Comparison of ENCODE assay signal across 8 cellular contexts in genomic region chr17:78019367-78019975, GRCh38.
DNase-seq lines count a peak whose midpoint lies in the region; ATAC-seq and TF ChIP-seq lines count a peak whose summit lies in the region.

No MANE protein-coding gene starts in this region.

- no peak overlapping the region for H3K4me3 ChIP-seq in esophagus squamous epithelium
- H3K4me3 ChIP-seq in gastrocnemius medialis, result no peak overlapping the region

- DNase-seq in RKO (ENCODE audit: low spot score), result peak; percentile 59
- no peak for DNase-seq in esophagus squamous epithelium (lab: John Stamatoyannopoulos, UW)
- no peak for DNase-seq in gastrocnemius medialis
- DNase-seq in iPS-NIHi7 (ENCODE audit: extremely low spot score), result no peak

- in situ Hi-C loops in gastrocnemius medialis (cut with MboI; ENCODE audit: low sequenced_read_pairs in 4 of 4), result loop anchor here (5.0 to 25.0 kb wide), 4 partner anchors 255 to 477 kb away; no protein-coding TSS in a partner anchor

- H3K36me3 ChIP-seq in esophagus squamous epithelium, result peaks cover 0 to 11% (median 0%) of the 10 kb centered on the region in 3 donors
- H3K36me3 ChIP-seq in gastrocnemius medialis, result no peaks in the 10 kb centered on the region

- H3K27ac ChIP-seq in C4-2B (no peak overlapping the region), esophagus squamous epithelium (no peak overlapping the region), gastrocnemius medialis (peak overlapping the region in 3 of 4 donors; percentile 32 to 56 (median 51))

- intact Hi-C loops in esophagus squamous epithelium (cut with DNase I), result no loop called here
- intact Hi-C loops in gastrocnemius medialis (cut with DNase I; ENCODE audit: low total_unique reads), result loop anchor here (5.0 kb wide), 1 partner anchor 38 kb away; no protein-coding TSS in a partner anchor

- no peaks in the 10 kb centered on the region for H3K9me3 ChIP-seq in esophagus squamous epithelium
- no peaks in the 10 kb centered on the region for H3K9me3 ChIP-seq in gastrocnemius medialis

- TF ChIP-seq CTCF in C4-2B (conservative IDR thresholded peaks at IDR 0.05), result peak; percentile 83
- peak in 5 of 6 experiments; percentile 42 to 71 (median 65) for TF ChIP-seq CTCF in esophagus squamous epithelium (IDR thresholded peaks at IDR 0.05)
- TF ChIP-seq CTCF in gastrocnemius medialis (IDR thresholded peaks at IDR 0.05 in 4 of 5, conservative IDR thresholded peaks at IDR 0.05 in 1 of 5), result peak; percentile 58 to 74 (median 60)

- H3K27me3 ChIP-seq in esophagus squamous epithelium (no peaks in the 10 kb centered on the region), gastrocnemius medialis (no peaks in the 10 kb centered on the region)

- TF ChIP-seq POLR2A in esophagus squamous epithelium (IDR thresholded peaks at IDR 0.05) (no peak), gastrocnemius medialis (IDR thresholded peaks at IDR 0.05) (no peak)

- H3K4me1 ChIP-seq in esophagus squamous epithelium, result peaks cover 0 to 18% (median 8%) of the 10 kb centered on the region in 3 donors
- peaks cover 17 to 20% of the 10 kb centered on the region in 2 donors for H3K4me1 ChIP-seq in gastrocnemius medialis

- peak; percentile 10 for ATAC-seq in GM18517 (IDR thresholded peaks at IDR 0.05; ENCODE audit: unreplicated experiment)
- ATAC-seq in gastrocnemius medialis, result peak in 1 of 2 donors; percentile 38
- ATAC-seq in HG02870 (IDR thresholded peaks at IDR 0.05; ENCODE audit: unreplicated experiment), result no peak
- ATAC-seq in HG03045 (IDR thresholded peaks at IDR 0.05; ENCODE audit: unreplicated experiment), result no peak

Comparison
In these comparisons a context has a peak if more than half of its experiments do, and no peak if none do; other contexts are left out.
1. H3K27ac ChIP-seq: peak in gastrocnemius medialis (3 of 4); none in C4-2B (single experiment) and esophagus squamous epithelium (0 of 4).
2. Peak in every context shown above with its lines, with median percentiles within 50 percentile points of each other: CTCF ChIP-seq.